8 cellular contexts compared by ENCODE assay signal in genomic region chr6:47097092-47097945, GRCh38. TPM values are rescaled to one million over a fixed set of nuclear protein-coding genes. Genes with fewer than 3 reads are reported as not detected.
DNase-seq lines count a peak whose midpoint lies in the region; ATAC-seq and TF ChIP-seq lines count a peak whose summit lies in the region.

No MANE protein-coding gene starts in this region.

- peak overlapping the region; percentile 2 for H2AK5ac ChIP-seq in mesenchymal stem cell (ENCODE audit: low read length, severe bottlenecking)

- H3K4me3 Mint-ChIP-seq in CD4-positive, alpha-beta T cell = no peak overlapping the region

- no peaks in the 10 kb centered on the region for H3K9me2 ChIP-seq in SU-DHL-6 (replicated peaks; ENCODE audit: insufficient read depth, low read length)

- no peaks in the 10 kb centered on the region for H3K27me3 ChIP-seq in CD4-positive, alpha-beta T cell (ENCODE audit: control insufficient read depth, insufficient read depth, low read length)
- H3K27me3 ChIP-seq in SU-DHL-6 (ENCODE audit: low read length) (no peaks in the 10 kb centered on the region), mesenchymal stem cell (ENCODE audit: control insufficient read depth in 1 of 2, insufficient read depth in 1 of 2, low read length in 2 of 2) (no peaks in the 10 kb centered on the region), transverse colon (no peaks in the 10 kb centered on the region)

- H2AFZ ChIP-seq in SU-DHL-6 (ENCODE audit: low read depth, low read length, severe bottlenecking) = no peak overlapping the region
- H2AFZ ChIP-seq in mesenchymal stem cell (ENCODE audit: low read depth, low read length) = no peak overlapping the region

- H3K79me2 ChIP-seq in SU-DHL-6 (ENCODE audit: insufficient read depth, low read length) = no peaks in the 10 kb centered on the region

- H2BK15ac ChIP-seq in mesenchymal stem cell (ENCODE audit: low read depth, poor library complexity, severe bottlenecking) = no peak overlapping the region

- no peak for TF ChIP-seq POLR2A in transverse colon (IDR thresholded peaks at IDR 0.05)

- no peak overlapping the region for H3K27ac ChIP-seq in CD4-positive, alpha-beta T cell (ENCODE audit: low read depth, low read length)
- H3K27ac ChIP-seq in SU-DHL-6 (ENCODE audit: low read depth, low read length) (no peak overlapping the region), mesenchymal stem cell (ENCODE audit: low read length, poor library complexity, severe bottlenecking) (no peak overlapping the region), transverse colon (peak overlapping the region in 2 of 4 donors; percentile 3 to 56)

- H2BK12ac ChIP-seq in mesenchymal stem cell (ENCODE audit: low read length in 2 of 2) = peak overlapping the region; percentile 65 to 94

- H3K27ac Mint-ChIP-seq in CD4-positive, alpha-beta T cell = no peak overlapping the region

- TF ChIP-seq CTCF in CD4-positive, alpha-beta T cell (IDR thresholded peaks at IDR 0.05) = peak; percentile 35
- peak; percentile 86 for TF ChIP-seq CTCF in SU-DHL-6 (IDR thresholded peaks at IDR 0.05; ENCODE audit: insufficient read depth, low read length, poor library complexity, severe bottlenecking)
- TF ChIP-seq CTCF in transverse colon (IDR thresholded peaks at IDR 0.05) = peak; percentile 65 to 87 (median 75)

- peak; percentile 55 for ATAC-seq in CD4-positive, alpha-beta T cell (ENCODE audit: poor library complexity)
- ATAC-seq in GM18868 (IDR thresholded peaks at IDR 0.05; ENCODE audit: unreplicated experiment) = peak; percentile 98
- ATAC-seq in HG02981 (IDR thresholded peaks at IDR 0.05; ENCODE audit: unreplicated experiment) = peak; percentile 87

- no peak for TF ChIP-seq EP300 in transverse colon (IDR thresholded peaks at IDR 0.05; ENCODE audit: low read depth)

- H3K4me3 ChIP-seq in SU-DHL-6 (ENCODE audit: insufficient read depth, low read length, poor library complexity, severe bottlenecking) (no peak overlapping the region), mesenchymal stem cell (ENCODE audit: insufficient read depth in 1 of 2, low read depth in 1 of 2, low read length in 2 of 2) (no peak overlapping the region), transverse colon (no peak overlapping the region)

- peak overlapping the region; percentile 81 to 94 for H3K18ac ChIP-seq in mesenchymal stem cell (ENCODE audit: low read depth in 1 of 2, low read length in 2 of 2)

- no peak overlapping the region for H3K4me2 ChIP-seq in SU-DHL-6 (ENCODE audit: low read depth, low read length, poor library complexity, severe bottlenecking)
- H3K4me2 ChIP-seq in mesenchymal stem cell (ENCODE audit: low read length, poor library complexity, severe bottlenecking) = no peak overlapping the region

- intact Hi-C loops in CD4-positive, alpha-beta T cell (cut with DNase I, micrococcal nuclease) = loop anchor here (1.0 to 2.0 kb wide), 3 partner anchors 155 to 213 kb away; no protein-coding TSS in a partner anchor
- intact Hi-C loops in transverse colon (cut with DNase I; ENCODE audit: low total_unique reads) = loop anchor here (1.0 kb wide), 1 partner anchor 212 kb away; the partner anchor contains the start of gene TNFRSF21

- H3K14ac ChIP-seq in mesenchymal stem cell (ENCODE audit: low read length in 2 of 2) = no peak overlapping the region

- DNase-seq in CD4-positive, alpha-beta T cell = peak in 3 of 10 experiments; percentile 4 to 23 (median 5)
- DNase-seq in NCI-H1417 treated with DMSO at 0.1 percent for 48 hours (lab: John Stamatoyannopoulos, UW) (peak; percentile 45), mesenchymal stem cell (peak; percentile 86), transverse colon (peak; percentile 74)
- DNase-seq in effector CD8-positive, alpha-beta T cell (lab: John Stamatoyannopoulos, UW) = peak; percentile 5

- no peaks in the 10 kb centered on the region for H3K27me3 Mint-ChIP-seq in CD4-positive, alpha-beta T cell

- H3K9ac ChIP-seq in SU-DHL-6 (ENCODE audit: low read length) = no peak overlapping the region
- H3K9ac ChIP-seq in mesenchymal stem cell (ENCODE audit: low read length) = peak overlapping the region; percentile 11

- H4K8ac ChIP-seq in mesenchymal stem cell (ENCODE audit: low read length) = no peak overlapping the region

- no peaks in the 10 kb centered on the region for H3K9me3 ChIP-seq in CD4-positive, alpha-beta T cell (ENCODE audit: control insufficient read depth, low read length)
- H3K9me3 ChIP-seq in SU-DHL-6 (ENCODE audit: insufficient read depth, low read length) = no peaks in the 10 kb centered on the region
- H3K9me3 ChIP-seq in mesenchymal stem cell (ENCODE audit: control insufficient read depth, low read length) = no peaks in the 10 kb centered on the region
- no peaks in the 10 kb centered on the region for H3K9me3 ChIP-seq in transverse colon

- no peaks in the 10 kb centered on the region for H4K20me1 ChIP-seq in SU-DHL-6 (ENCODE audit: low read depth, low read length)

- in situ Hi-C loops in transverse colon (cut with MboI; ENCODE audit: low pct_ligation_motif_present in 1 of 4, low pct_unique_long_range_greater_than_20kb in 1 of 4, low sequenced_read_pairs in 3 of 4) = loop anchor here (5.0 to 10.0 kb wide), 4 partner anchors 145 to 210 kb away; partner anchors contain the start of gene TNFRSF21 (in 3 of the 4)

- H3K79me1 ChIP-seq in mesenchymal stem cell (replicated peaks; ENCODE audit: low read length, poor library complexity, severe bottlenecking) = no peaks in the 10 kb centered on the region

- no peaks in the 10 kb centered on the region for H3K36me3 ChIP-seq in SU-DHL-6 (ENCODE audit: low read length)
- H3K36me3 ChIP-seq in mesenchymal stem cell (ENCODE audit: control insufficient read depth in 1 of 2, insufficient read depth in 2 of 2, low read depth in 1 of 2, low read length in 2 of 2) = no peaks in the 10 kb centered on the region
- H3K36me3 ChIP-seq in transverse colon = no peaks in the 10 kb centered on the region

- POLR2A ChIA-PET in CD4-positive, alpha-beta T cell (lab: Charles Lee) = no interaction called here

- H3K4me1 Mint-ChIP-seq in CD4-positive, alpha-beta T cell (ENCODE audit: low read depth) = no peaks in the 10 kb centered on the region

- 63% methylated on average over 7 of the region's 8 CpGs for WGBS in mesenchymal stem cell
- WGBS in transverse colon (ENCODE audit: low coverage in 1 of 2), 2 donors = 35 to 41% methylated on average over 4 to 8 of the region's 8 CpGs

- H3K23ac ChIP-seq in mesenchymal stem cell (ENCODE audit: low read length in 2 of 2) = no peak overlapping the region

- H3K4ac ChIP-seq in mesenchymal stem cell (ENCODE audit: low read depth in 1 of 2, low read length in 2 of 2) = peak overlapping the region; percentile 55 to 83

- CTCF ChIA-PET in CD4-positive, alpha-beta T cell (lab: Charles Lee) = interaction anchor here (1.0 kb wide), 1 partner anchor 212 kb away, joined by 5 read pairs; the partner anchor contains the start of gene TNFRSF21

- no peaks in the 10 kb centered on the region for H3K9me3 Mint-ChIP-seq in CD4-positive, alpha-beta T cell

- H3F3A ChIP-seq in SU-DHL-6 (ENCODE audit: insufficient read depth) = no peaks in the 10 kb centered on the region

- H3K4me1 ChIP-seq in mesenchymal stem cell (ENCODE audit: control insufficient read depth, insufficient read depth, low read depth, low read length) (peaks cover 2% of the 10 kb centered on the region), transverse colon (peaks cover 0 to 33% (median 14%) of the 10 kb centered on the region in 4 donors)

- H2BK120ac ChIP-seq in mesenchymal stem cell (ENCODE audit: low read depth, low read length) = peak overlapping the region; percentile 92

- peak overlapping the region; percentile 73 for H4K91ac ChIP-seq in mesenchymal stem cell (ENCODE audit: low read length)

- no peaks in the 10 kb centered on the region for H3K36me3 Mint-ChIP-seq in CD4-positive, alpha-beta T cell (ENCODE audit: low read depth)

- no peak overlapping the region for H2BK5ac ChIP-seq in mesenchymal stem cell (ENCODE audit: low read depth, low read length, poor library complexity, severe bottlenecking)

RNA-seq across cellular contexts. Expression of gene ADGRF1, which starts 55.2 kb away (rescaled TPM):
- total RNA-seq in CD4-positive, alpha-beta T cell = not detected
- polyA plus RNA-seq in mesenchymal stem cell (2013, experiment 1 of 2) = 0.01 TPM
- 0.04 TPM for polyA plus RNA-seq in mesenchymal stem cell (2013, experiment 2 of 2)
- total RNA-seq in transverse colon = 1 to 10 TPM in 1 of 4 donors, under 1 TPM in 1, not detected in 2; 0.64 to 1.2 TPM

Comparison
In these comparisons a context has a peak if more than half of its experiments do, and no peak if none do; other contexts are left out.
1. CTCF ChIP-seq: peak in every context shown above with its lines; median percentile 86 in SU-DHL-6; 75 in transverse colon; 35 in CD4-positive, alpha-beta T cell.